In genomic region chr1:94418664-94419655, GRCh38 we compare ENCODE assay signal across 8 cellular contexts. TPM values are rescaled to one million over a fixed set of nuclear protein-coding genes. Genes with fewer than 3 reads are reported as not detected.
A peak's percentile ranks its signal among the peaks of the same experiment; 100 is the strongest.
DNase-seq lines count a peak whose midpoint lies in the region; ATAC-seq and TF ChIP-seq lines count a peak whose summit lies in the region.

No MANE protein-coding gene starts in this region.

- H3K4me3 ChIP-seq in AG04449 (ENCODE audit: low read depth, low read length): peak overlapping the region; percentile 84
- peak overlapping the region; percentile 91 for H3K4me3 ChIP-seq in OCI-LY7 (ENCODE audit: low read depth, low read length, poor library complexity, severe bottlenecking)
- H3K4me3 ChIP-seq in kidney epithelial cell (ENCODE audit: low read depth, low read length): peak overlapping the region; percentile 79

- no peak for TF ChIP-seq CTCF in AG04449 (IDR thresholded peaks at IDR 0.05; ENCODE audit: insufficient read depth, low read length, missing control alignments)
- no peak for TF ChIP-seq CTCF in GM10248 (IDR thresholded peaks at IDR 0.05; ENCODE audit: control extremely low read depth, extremely low read depth, low read depth, missing control alignments)
- no peak for TF ChIP-seq CTCF in OCI-LY7 (conservative IDR thresholded peaks at IDR 0.05; ENCODE audit: low read length)
- TF ChIP-seq CTCF in kidney epithelial cell (IDR thresholded peaks at IDR 0.05; ENCODE audit: insufficient read depth, low read length, poor library complexity, severe bottlenecking): no peak

- H3K36me3 Mint-ChIP-seq in central memory CD8-positive, alpha-beta T cell (ENCODE audit: insufficient read depth): no peaks in the 10 kb centered on the region
- no peaks in the 10 kb centered on the region for H3K36me3 Mint-ChIP-seq in stimulated activated effector memory CD8-positive, alpha-beta T cell treated with anti-CD3 and anti-CD28 coated beads, Interleukin-12 subunit alpha, Interleukin-12 subunit beta, amount 100 ng/mL, for 72 hours

- CTCF ChIA-PET in AG04449 (lab: Yijun Ruan, JAX) (interaction anchor here (1.4 to 1.9 kb wide), 3 partner anchors 45 to 1425 kb away, joined by 3 to 6 read pairs (median 4); no protein-coding TSS in a partner anchor), GM10248 (lab: Yijun Ruan, JAX) (interaction anchor here (1.0 to 1.1 kb wide), 2 partner anchors 14 to 44 kb away, joined by 3 to 4 read pairs; no protein-coding TSS in a partner anchor), OCI-LY7 (lab: Charles Lee; ENCODE audit: unreplicated experiment) (no interaction called here)

- no peaks in the 10 kb centered on the region for H3K9me3 ChIP-seq in OCI-LY7 (ENCODE audit: low read length)

- H3K9me3 Mint-ChIP-seq in central memory CD8-positive, alpha-beta T cell: no peaks in the 10 kb centered on the region
- no peaks in the 10 kb centered on the region for H3K9me3 Mint-ChIP-seq in stimulated activated effector memory CD8-positive, alpha-beta T cell treated with anti-CD3 and anti-CD28 coated beads, Interleukin-12 subunit alpha, Interleukin-12 subunit beta, amount 100 ng/mL, for 72 hours

- no peaks in the 10 kb centered on the region for H3K27me3 ChIP-seq in kidney epithelial cell (ENCODE audit: control insufficient read depth, insufficient read depth, low read length)

- H3K4me1 ChIP-seq in OCI-LY7 (ENCODE audit: insufficient read depth, low read length, poor library complexity, severe bottlenecking): peaks cover 30% of the 10 kb centered on the region

- intact Hi-C loops in OCI-LY7 (cut with micrococcal nuclease; ENCODE audit: unreplicated experiment): loop anchor here (1.0 to 10.0 kb wide), 2 partner anchors 510 to 1464 kb away; partner anchors contain the start of gene GCLM

- H3K27ac Mint-ChIP-seq in central memory CD8-positive, alpha-beta T cell (ENCODE audit: low read depth): no peak overlapping the region
- H3K27ac Mint-ChIP-seq in stimulated activated effector memory CD8-positive, alpha-beta T cell treated with anti-CD3 and anti-CD28 coated beads, Interleukin-12 subunit alpha, Interleukin-12 subunit beta, amount 100 ng/mL, for 72 hours: peak overlapping the region; percentile 50

- H3K4me2 ChIP-seq in OCI-LY7 (ENCODE audit: low read length): peak overlapping the region; percentile 93

- H3K9me2 ChIP-seq in OCI-LY7 (ENCODE audit: insufficient read depth, low read length): no peaks in the 10 kb centered on the region

- DNase-seq in AG04449 (ENCODE audit: low read depth, low spot score): no peak
- peak; percentile 21 for DNase-seq in GM10248 (ENCODE audit: extremely low spot score)
- peak; percentile 7 for DNase-seq in OCI-LY7 (ENCODE audit: low spot score)
- DNase-seq in central memory CD8-positive, alpha-beta T cell (ENCODE audit: low spot score in 2 of 2): no peak
- no peak for DNase-seq in kidney epithelial cell (ENCODE audit: low read depth)
- peak; percentile 2 to 52 for DNase-seq in stimulated activated effector memory CD8-positive, alpha-beta T cell treated with anti-CD3 and anti-CD28 coated beads, Interleukin-12 subunit alpha, Interleukin-12 subunit beta, amount 100 ng/mL, for 72 hours (ENCODE audit: low spot score in 2 of 2)

- POLR2A ChIA-PET in AG04449 (lab: Yijun Ruan, JAX) (no interaction called here), GM10248 (lab: Yijun Ruan, JAX) (no interaction called here), OCI-LY7 (lab: Charles Lee) (interaction anchor here (0.6 to 1.6 kb wide), 2 partner anchors 9 to 14 kb away, joined by 4 to 5 read pairs; no protein-coding TSS in a partner anchor)

- peaks cover 29% of the 10 kb centered on the region; the same call in 1 of the 2 replicates for H4K20me1 ChIP-seq in OCI-LY7 (ENCODE audit: insufficient read depth, low read length)

- H3K4me1 Mint-ChIP-seq in central memory CD8-positive, alpha-beta T cell: peaks cover 43% of the 10 kb centered on the region
- H3K4me1 Mint-ChIP-seq in stimulated activated effector memory CD8-positive, alpha-beta T cell treated with anti-CD3 and anti-CD28 coated beads, Interleukin-12 subunit alpha, Interleukin-12 subunit beta, amount 100 ng/mL, for 72 hours: peaks cover 45% of the 10 kb centered on the region

- no TSS peak for BruUV-seq in OCI-LY7 (replicated peaks; lab: Mats Ljungman, UMichigan)

- peak overlapping the region; percentile 17 for H3K27ac ChIP-seq in OCI-LY7 (ENCODE audit: low read depth, low read length, poor library complexity, severe bottlenecking)

- ATAC-seq in HG02970 (IDR thresholded peaks at IDR 0.05; ENCODE audit: low FRiP score, unreplicated experiment) (peak; percentile 16), HG02759 (IDR thresholded peaks at IDR 0.05; ENCODE audit: unreplicated experiment) (no peak)
- peak; percentile 1 for ATAC-seq in central memory CD8-positive, alpha-beta T cell (replicated peaks; ENCODE audit: extremely low read depth, poor library complexity, severe bottlenecking)
- ATAC-seq in stimulated activated effector memory CD8-positive, alpha-beta T cell treated with anti-CD3 and anti-CD28 coated beads, Interleukin-12 subunit alpha, Interleukin-12 subunit beta, amount 100 ng/mL, for 72 hours: no peak

- H3K79me2 ChIP-seq in OCI-LY7 (ENCODE audit: insufficient read depth, low read depth, low read length): peaks cover 54% of the 10 kb centered on the region

- H3K27me3 Mint-ChIP-seq in central memory CD8-positive, alpha-beta T cell: no peaks in the 10 kb centered on the region

- no peaks in the 10 kb centered on the region for H3K36me3 ChIP-seq in OCI-LY7 (ENCODE audit: insufficient read depth, low read length)
- no peaks in the 10 kb centered on the region for H3K36me3 ChIP-seq in kidney epithelial cell (ENCODE audit: control insufficient read depth, insufficient read depth, low read length)

- H2AFZ ChIP-seq in OCI-LY7 (ENCODE audit: low read length): peak overlapping the region; percentile 78; the same call in 1 of the 2 replicates

- no peak overlapping the region for H3K4me3 Mint-ChIP-seq in central memory CD8-positive, alpha-beta T cell
- H3K4me3 Mint-ChIP-seq in stimulated activated effector memory CD8-positive, alpha-beta T cell treated with anti-CD3 and anti-CD28 coated beads, Interleukin-12 subunit alpha, Interleukin-12 subunit beta, amount 100 ng/mL, for 72 hours: no peak overlapping the region

RNA-seq across cellular contexts. Expression of gene ABCD3, which starts 0.8 kb away (rescaled TPM):
- total RNA-seq in OCI-LY7 (2014; rRNA removed; shearing (Covaris generic)): 18.3 and 21.1 TPM in 2 replicates
- total RNA-seq in OCI-LY7 (2022): 33.8 and 36.5 TPM in 2 replicates
- 21.4 and 25.8 TPM in 2 replicates for total RNA-seq in kidney epithelial cell

Comparison
In these comparisons a context has a peak if more than half of its experiments do, and no peak if none do; other contexts are left out.
1. DNase-seq: peak in GM10248 (single experiment), OCI-LY7 (single experiment) and stimulated activated effector memory CD8-positive, alpha-beta T cell treated with anti-CD3 and anti-CD28 coated beads, Interleukin-12 subunit alpha, Interleukin-12 subunit beta, amount 100 ng/mL, for 72 hours (2 of 2); none in AG04449 (single experiment), central memory CD8-positive, alpha-beta T cell (0 of 2) and kidney epithelial cell (single experiment).
2. ATAC-seq: peak in HG02970 (single experiment) and central memory CD8-positive, alpha-beta T cell (single experiment); none in stimulated activated effector memory CD8-positive, alpha-beta T cell treated with anti-CD3 and anti-CD28 coated beads, Interleukin-12 subunit alpha, Interleukin-12 subunit beta, amount 100 ng/mL, for 72 hours (single experiment) and HG02759 (single experiment).
3. Peak in every context shown above with its lines, with median percentiles within 50 percentile points of each other: H3K4me3 ChIP-seq.